Comparison of ENCODE assay signal across 2 cellular contexts in genomic region chr3:132904-133303, GRCh38.
TF ChIP-seq lines count a peak whose summit lies in the region.

No MANE protein-coding gene starts in this region.

TF ChIP-seq in liver, 16 proteins besides CTCF, POLR2A, EP300 and RAD21:
- TF ChIP-seq REST (IDR thresholded peaks at IDR 0.05) (no peak), HNF4A (conservative IDR thresholded peaks at IDR 0.05) (peak; percentile 52 to 58)
TF ChIP-seq in liver: peak in this region for 1.

TF ChIP-seq in HepG2, 621 proteins besides CTCF, POLR2A, EP300 and RAD21 (continued from another document):
- TF ChIP-seq ZNF790 (CRISPR knock-in tag; IDR thresholded peaks at IDR 0.05; ENCODE audit: borderline replicate concordance) (no peak), ZFX (CRISPR knock-in tag; IDR thresholded peaks at IDR 0.05; ENCODE audit: low read depth) (no peak), ZZZ3 (CRISPR knock-in tag; IDR thresholded peaks at IDR 0.05; ENCODE audit: borderline replicate concordance) (no peak), KDM1A (CRISPR knock-in tag; IDR thresholded peaks at IDR 0.05) (no peak), YY1 (IDR thresholded peaks at IDR 0.05; ENCODE audit: insufficient read depth, insufficient replicate concordance, low read depth, low read length) (no peak), PRDM10 (CRISPR knock-in tag; IDR thresholded peaks at IDR 0.05; ENCODE audit: low read depth) (no peak), SALL1 (CRISPR knock-in tag; IDR thresholded peaks at IDR 0.05) (no peak)
